In the genomic region with DNA sequence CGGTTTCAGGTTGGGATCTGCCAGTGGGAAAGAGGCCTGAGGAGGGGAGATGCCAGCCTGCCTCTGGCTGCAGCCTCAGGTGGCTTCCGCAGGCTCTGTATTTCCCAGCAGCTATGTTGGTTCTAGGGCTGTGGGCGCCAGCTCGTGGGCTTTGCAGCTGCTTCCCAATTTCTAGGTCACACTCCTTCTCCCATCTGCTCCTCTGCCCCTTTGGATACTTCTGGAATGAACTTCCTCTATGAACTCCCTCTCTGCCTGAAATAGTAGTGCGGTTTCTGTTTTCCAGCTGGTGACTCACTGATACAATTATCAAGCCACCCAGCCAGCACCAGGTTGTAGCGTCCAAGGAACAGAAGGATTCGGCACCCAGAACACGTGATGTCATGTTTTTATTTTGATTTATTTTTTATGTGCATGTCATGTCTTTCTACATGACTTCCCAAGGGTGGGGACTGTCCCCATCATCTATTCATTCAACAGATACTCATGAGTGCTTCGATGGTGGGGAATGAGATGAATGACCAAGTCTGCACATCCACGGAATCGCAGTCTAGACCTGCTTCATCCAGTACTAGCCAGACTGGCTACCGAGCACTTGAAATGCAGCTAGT, we compare ENCODE assay signal across 10 cellular contexts. TPM values are rescaled to one million over a fixed set of nuclear protein-coding genes. Genes with fewer than 3 reads are reported as not detected.
A peak's percentile ranks its signal among the peaks of the same experiment; 100 is the strongest.
DNase-seq lines count a peak whose midpoint lies in the region; ATAC-seq, FAIRE-seq and TF ChIP-seq lines count a peak whose summit lies in the region.
"Had no signal": no experiment of that assay in that cellular context is flagged by ENCODE, and none has a peak within 500 bp of the region (broad histone marks: within the 10 kb centered on the region; RNA-seq: fewer than 3 reads in every experiment).

No MANE protein-coding gene starts in this region.

- intact Hi-C loops in activated CD8-positive, alpha-beta T cell treated with anti-CD3 and anti-CD28 coated beads for 36 hours (cut with micrococcal nuclease), result no loop called here
- intact Hi-C loops in activated T-helper 1 cell treated with anti-CD3 and anti-CD28 coated beads, Interleukin-12 subunit alpha, Interleukin-12 subunit beta, Interleukin-2, Interleukin-4 antibody, amounts not matched to agents 30 ng/mL and 10 ng/mL and 1 ng/mL, durations not matched to agents 14 hours and 24 hours and 36 hours (cut with micrococcal nuclease), result no loop called here

- WGBS in endodermal cell (ENCODE audit: insufficient coverage in 1 of 2, insufficient read length in 1 of 2), 2 experiments, result 90 to 92% methylated on average over 2 to 12 of the region's 12 CpGs

- no peak overlapping the region for H3K4me3 Mint-ChIP-seq in endodermal cell
- no peak overlapping the region for H3K4me3 Mint-ChIP-seq in activated CD8-positive, alpha-beta T cell treated with anti-CD3 and anti-CD28 coated beads for 36 hours
- no peak overlapping the region for H3K4me3 Mint-ChIP-seq in activated T-helper 1 cell treated with anti-CD3 and anti-CD28 coated beads, Interleukin-12 subunit alpha, Interleukin-12 subunit beta, Interleukin-2, Interleukin-4 antibody, amounts not matched to agents 30 ng/mL and 10 ng/mL and 1 ng/mL, durations not matched to agents 14 hours and 24 hours and 36 hours
- H3K4me3 Mint-ChIP-seq: activated naive CD8-positive, alpha-beta T cell treated with anti-CD3 and anti-CD28 coated beads for 36 hours; IgD-negative memory B cell had no signal

- H3K36me3 Mint-ChIP-seq in endodermal cell (ENCODE audit: low read depth), result no peaks in the 10 kb centered on the region
- H3K36me3 Mint-ChIP-seq in activated CD8-positive, alpha-beta T cell treated with anti-CD3 and anti-CD28 coated beads for 36 hours (ENCODE audit: low read depth), result no peaks in the 10 kb centered on the region
- no peaks in the 10 kb centered on the region for H3K36me3 Mint-ChIP-seq in activated T-helper 1 cell treated with anti-CD3 and anti-CD28 coated beads, Interleukin-12 subunit alpha, Interleukin-12 subunit beta, Interleukin-2, Interleukin-4 antibody, amounts not matched to agents 30 ng/mL and 10 ng/mL and 1 ng/mL, durations not matched to agents 14 hours and 24 hours and 36 hours (ENCODE audit: low read depth)
- H3K36me3 Mint-ChIP-seq: activated naive CD8-positive, alpha-beta T cell treated with anti-CD3 and anti-CD28 coated beads for 36 hours had no signal

- H3K27ac Mint-ChIP-seq in endodermal cell, result no peak overlapping the region
- H3K27ac Mint-ChIP-seq in activated CD8-positive, alpha-beta T cell treated with anti-CD3 and anti-CD28 coated beads for 36 hours, result no peak overlapping the region
- H3K27ac Mint-ChIP-seq in activated T-helper 1 cell treated with anti-CD3 and anti-CD28 coated beads, Interleukin-12 subunit alpha, Interleukin-12 subunit beta, Interleukin-2, Interleukin-4 antibody, amounts not matched to agents 30 ng/mL and 10 ng/mL and 1 ng/mL, durations not matched to agents 14 hours and 24 hours and 36 hours, result no peak overlapping the region
- H3K27ac Mint-ChIP-seq: activated naive CD8-positive, alpha-beta T cell treated with anti-CD3 and anti-CD28 coated beads for 36 hours; IgD-negative memory B cell had no signal

- no peaks in the 10 kb centered on the region for H3K27me3 ChIP-seq in BE2C
- H3K27me3 ChIP-seq in endodermal cell (ENCODE audit: control insufficient read depth, insufficient read depth, low read length, poor library complexity, severe bottlenecking), result no peaks in the 10 kb centered on the region
- no peaks in the 10 kb centered on the region for H3K27me3 ChIP-seq in muscle layer of duodenum (ENCODE audit: low read depth, low read length)

- no peaks in the 10 kb centered on the region for H3K9me3 Mint-ChIP-seq in endodermal cell
- no peaks in the 10 kb centered on the region for H3K9me3 Mint-ChIP-seq in activated CD8-positive, alpha-beta T cell treated with anti-CD3 and anti-CD28 coated beads for 36 hours
- no peaks in the 10 kb centered on the region for H3K9me3 Mint-ChIP-seq in activated T-helper 1 cell treated with anti-CD3 and anti-CD28 coated beads, Interleukin-12 subunit alpha, Interleukin-12 subunit beta, Interleukin-2, Interleukin-4 antibody, amounts not matched to agents 30 ng/mL and 10 ng/mL and 1 ng/mL, durations not matched to agents 14 hours and 24 hours and 36 hours
- H3K9me3 Mint-ChIP-seq: activated naive CD8-positive, alpha-beta T cell treated with anti-CD3 and anti-CD28 coated beads for 36 hours; IgD-negative memory B cell had no signal

- no peaks in the 10 kb centered on the region for H3K27me3 Mint-ChIP-seq in endodermal cell (ENCODE audit: insufficient read depth)
- no peaks in the 10 kb centered on the region for H3K27me3 Mint-ChIP-seq in activated CD8-positive, alpha-beta T cell treated with anti-CD3 and anti-CD28 coated beads for 36 hours
- no peaks in the 10 kb centered on the region for H3K27me3 Mint-ChIP-seq in activated T-helper 1 cell treated with anti-CD3 and anti-CD28 coated beads, Interleukin-12 subunit alpha, Interleukin-12 subunit beta, Interleukin-2, Interleukin-4 antibody, amounts not matched to agents 30 ng/mL and 10 ng/mL and 1 ng/mL, durations not matched to agents 14 hours and 24 hours and 36 hours (ENCODE audit: insufficient read depth)
- H3K27me3 Mint-ChIP-seq: activated naive CD8-positive, alpha-beta T cell treated with anti-CD3 and anti-CD28 coated beads for 36 hours; IgD-negative memory B cell had no signal

- no peak for ATAC-seq in activated CD8-positive, alpha-beta T cell treated with anti-CD3 and anti-CD28 coated beads for 36 hours
- ATAC-seq in HG03139 (IDR thresholded peaks at IDR 0.05; ENCODE audit: unreplicated experiment), result no peak

- H3K4me1 Mint-ChIP-seq in endodermal cell, result peaks cover 6% of the 10 kb centered on the region
- H3K4me1 Mint-ChIP-seq in activated CD8-positive, alpha-beta T cell treated with anti-CD3 and anti-CD28 coated beads for 36 hours (ENCODE audit: low read depth), result no peaks in the 10 kb centered on the region
- H3K4me1 Mint-ChIP-seq in activated T-helper 1 cell treated with anti-CD3 and anti-CD28 coated beads, Interleukin-12 subunit alpha, Interleukin-12 subunit beta, Interleukin-2, Interleukin-4 antibody, amounts not matched to agents 30 ng/mL and 10 ng/mL and 1 ng/mL, durations not matched to agents 14 hours and 24 hours and 36 hours (ENCODE audit: low read depth), result peaks cover 12% of the 10 kb centered on the region
- H3K4me1 Mint-ChIP-seq: activated naive CD8-positive, alpha-beta T cell treated with anti-CD3 and anti-CD28 coated beads for 36 hours had no signal

- FAIRE-seq in GM19239 (lab: Jason Lieb, UNC), result no peak

- H3K9ac ChIP-seq in endodermal cell (ENCODE audit: extremely low read depth, low read length, poor library complexity, severe bottlenecking), result no peak overlapping the region

- H3K27ac ChIP-seq in endodermal cell (ENCODE audit: low read depth, low read length), result no peak overlapping the region
- peak overlapping the region; percentile 67 for H3K27ac ChIP-seq in muscle layer of duodenum (ENCODE audit: low read length)

- CTCF ChIA-PET in activated CD8-positive, alpha-beta T cell treated with anti-CD3 and anti-CD28 coated beads for 36 hours (lab: Charles Lee), result no interaction called here

- TF ChIP-seq CTCF in BE2C (IDR thresholded peaks at IDR 0.05; ENCODE audit: low read depth, low read length) (no peak), endodermal cell (conservative IDR thresholded peaks at IDR 0.05) (no peak)
- no peak for TF ChIP-seq CTCF in activated CD8-positive, alpha-beta T cell treated with anti-CD3 and anti-CD28 coated beads for 36 hours (IDR thresholded peaks at IDR 0.05)

- DNase-seq in BE2C (peak; percentile 53), NCI-H446 treated with DMSO at 0.1 percent for 48 hours (lab: John Stamatoyannopoulos, UW) (peak; percentile 15), endodermal cell (peak; percentile 27), GM19239 (ENCODE audit: insufficient read length, low spot score) (no peak)
- no peak for DNase-seq in activated CD8-positive, alpha-beta T cell treated with anti-CD3 and anti-CD28 coated beads for 36 hours
- no peak for DNase-seq in activated T-helper 1 cell treated with anti-CD3 and anti-CD28 coated beads, Interleukin-12 subunit alpha, Interleukin-12 subunit beta, Interleukin-2, Interleukin-4 antibody, amounts not matched to agents 30 ng/mL and 10 ng/mL and 1 ng/mL, durations not matched to agents 14 hours and 24 hours and 36 hours (ENCODE audit: low spot score)
- DNase-seq: activated naive CD8-positive, alpha-beta T cell treated with anti-CD3 and anti-CD28 coated beads for 36 hours had no signal

- no peaks in the 10 kb centered on the region for H3K9me3 ChIP-seq in BE2C
- H3K9me3 ChIP-seq in endodermal cell (ENCODE audit: control insufficient read depth, low read length), result no peaks in the 10 kb centered on the region
- no peaks in the 10 kb centered on the region for H3K9me3 ChIP-seq in muscle layer of duodenum (ENCODE audit: control insufficient read depth in 1 of 2, low read length in 2 of 2)

- POLR2A ChIA-PET in activated CD8-positive, alpha-beta T cell treated with anti-CD3 and anti-CD28 coated beads for 36 hours (lab: Charles Lee), result no interaction called here

- H3K36me3 ChIP-seq in BE2C (no peaks in the 10 kb centered on the region), endodermal cell (ENCODE audit: control insufficient read depth, insufficient read depth, low read length) (no peaks in the 10 kb centered on the region), muscle layer of duodenum (ENCODE audit: control insufficient read depth in 1 of 2, insufficient read depth in 2 of 2, low read length in 2 of 2) (peaks cover 0 to 7% of the 10 kb centered on the region in 2 donors)

- H3K4me3 ChIP-seq in BE2C (ENCODE audit: low read depth, low read length) (peak overlapping the region; percentile 12), endodermal cell (ENCODE audit: low read length) (no peak overlapping the region), muscle layer of duodenum (ENCODE audit: low read depth in 1 of 2, low read length in 2 of 2) (no peak overlapping the region)

- peaks cover 24% of the 10 kb centered on the region for H3K4me1 ChIP-seq in BE2C
- no peaks in the 10 kb centered on the region for H3K4me1 ChIP-seq in endodermal cell (ENCODE audit: control insufficient read depth, insufficient read depth, low read length)
- peaks cover 21 to 24% of the 10 kb centered on the region in 2 donors for H3K4me1 ChIP-seq in muscle layer of duodenum (ENCODE audit: control insufficient read depth in 1 of 2, insufficient read depth in 2 of 2, low read length in 2 of 2)

RNA-seq across cellular contexts. Expression of gene TGM2, which starts 38.0 kb away (rescaled TPM):
- polyA plus RNA-seq in BE2C (2012; ENCODE audit: insufficient read depth, insufficient read length, low read depth), result 1.5 TPM
- under 1 TPM; 0.27 to 0.37 TPM for total RNA-seq in endodermal cell
- 3.4 TPM for polyA plus RNA-seq in endodermal cell (2013, experiment 1 of 2)
- polyA plus RNA-seq in endodermal cell (2013, experiment 2 of 2), result 2.1 TPM
- not detected for total RNA-seq in activated CD8-positive, alpha-beta T cell treated with anti-CD3 and anti-CD28 coated beads for 36 hours
- total RNA-seq in activated T-helper 1 cell treated with anti-CD3 and anti-CD28 coated beads, Interleukin-12 subunit alpha, Interleukin-12 subunit beta, Interleukin-2, Interleukin-4 antibody, amounts not matched to agents 30 ng/mL and 10 ng/mL and 1 ng/mL, durations not matched to agents 14 hours and 24 hours and 36 hours, result not detected in 2 replicates
- total RNA-seq: activated naive CD8-positive, alpha-beta T cell treated with anti-CD3 and anti-CD28 coated beads for 36 hours had no signal

Comparison
In these comparisons a context has a peak if more than half of its experiments do, and no peak if none do; other contexts are left out.
1. DNase-seq: peak in BE2C (single experiment), NCI-H446 treated with DMSO at 0.1 percent for 48 hours (single experiment) and endodermal cell (single experiment); none in activated CD8-positive, alpha-beta T cell treated with anti-CD3 and anti-CD28 coated beads for 36 hours (single experiment), GM19239 (single experiment) and activated T-helper 1 cell treated with anti-CD3 and anti-CD28 coated beads, Interleukin-12 subunit alpha, Interleukin-12 subunit beta, Interleukin-2, Interleukin-4 antibody, amounts not matched to agents 30 ng/mL and 10 ng/mL and 1 ng/mL, durations not matched to agents 14 hours and 24 hours and 36 hours (single experiment).